23 cellular contexts compared by ENCODE assay signal in genomic region chr7:100142461-100142860, GRCh38.
"Had no signal": no experiment of that assay in that cellular context is flagged by ENCODE, and none has a peak within 500 bp of the region (broad histone marks: within the 10 kb centered on the region; RNA-seq: fewer than 3 reads in every experiment).

No MANE protein-coding gene starts in this region.

- H3K9me3 ChIP-seq: SK-N-SH had no signal

- H3K4me2 ChIP-seq: SK-N-SH had no signal

- H3K27me3 Mint-ChIP-seq: T-cell had no signal

- H3K27ac ChIP-seq: RWPE1 had no signal

- H3K27ac Mint-ChIP-seq: T-cell had no signal

- H3K36me3 Mint-ChIP-seq: T-cell had no signal

- ATAC-seq: Panc1, PC-3, T-cell had no signal

- H3K9ac ChIP-seq: SK-N-SH had no signal

- H3K9me3 Mint-ChIP-seq: T-cell had no signal

- DNase-seq: KBM-7; MV-4-11; NCI-H1048; NCI-H1105; NCI-H1417; NCI-H146; NCI-H1694 treated with DMSO at 0.1 percent for 48 hours; NCI-H1930; NCI-H2081; NCI-H2107; NCI-H2227 treated with DMSO at 0.1 percent for 48 hours; NCI-H510A; NCI-H524 treated with DMSO at 0.1 percent for 48 hours; NCI-H69; NCI-H774; NK-92 treated with Interleukin-12 subunit alpha and Interleukin-12 subunit beta, amount 100 ng/mL, for 24 hours; PC-3; SHP77; SK-N-SH; SW 1271; T-cell had no signal

- H3K4me3 Mint-ChIP-seq: T-cell had no signal
